In genomic region chr22:48576333-48577013, GRCh38 we compare ENCODE assay signal across 9 cellular contexts.
DNase-seq lines count a peak whose midpoint lies in the region; ATAC-seq and TF ChIP-seq lines count a peak whose summit lies in the region.
"Had no signal": no experiment of that assay in that cellular context is flagged by ENCODE, and none has a peak within 500 bp of the region (broad histone marks: within the 10 kb centered on the region; RNA-seq: fewer than 3 reads in every experiment).

No MANE protein-coding gene starts in this region.

- H3K9me3 ChIP-seq in iPS-18c (ENCODE audit: control insufficient read depth, insufficient read depth, low read length), result no peaks in the 10 kb centered on the region

- H3K27me3 Mint-ChIP-seq in stimulated activated naive B cell treated with anti-CD40 and anti-IgM and Interleukin-4, amounts not matched to agents 10 μg/mL and 1 μg/mL and 100 μg/mL, for 72 hours, result peaks cover 46 to 50% of the 10 kb centered on the region in 2 donors

- peaks cover 8 to 11% of the 10 kb centered on the region in 2 donors for H3K9me3 Mint-ChIP-seq in stimulated activated naive B cell treated with anti-CD40 and anti-IgM and Interleukin-4, amounts not matched to agents 10 μg/mL and 1 μg/mL and 100 μg/mL, for 72 hours

- H3K27ac Mint-ChIP-seq in stimulated activated naive B cell treated with anti-CD40 and anti-IgM and Interleukin-4, amounts not matched to agents 10 μg/mL and 1 μg/mL and 100 μg/mL, for 72 hours, result no peak overlapping the region

- DNase-seq in HFF-Myc (ENCODE audit: extremely low read depth, low read depth) (no peak), SKM-1 (lab: John Stamatoyannopoulos, UW; ENCODE audit: unreplicated experiment) (no peak), erythroblast (lab: John Stamatoyannopoulos, UW) (no peak)
- no peak for DNase-seq in stimulated activated naive B cell treated with anti-CD40 and anti-IgM and Interleukin-4, amounts not matched to agents 10 μg/mL and 1 μg/mL and 100 μg/mL, for 72 hours
- no peak for DNase-seq in effector CD4-positive, alpha-beta T cell
- DNase-seq: activated CD8-positive, alpha-beta memory T cell treated with anti-CD3 and anti-CD28 coated beads for 24 hours had no signal

- H3K36me3 Mint-ChIP-seq in stimulated activated naive B cell treated with anti-CD40 and anti-IgM and Interleukin-4, amounts not matched to agents 10 μg/mL and 1 μg/mL and 100 μg/mL, for 72 hours, result peaks cover 2 to 6% of the 10 kb centered on the region in 2 donors

- no peak for TF ChIP-seq POLR2A in erythroblast (IDR thresholded peaks at IDR 0.05; ENCODE audit: low read length)

- H3K4me3 ChIP-seq in HFF-Myc (replicated peaks; ENCODE audit: low read depth, low read length), result no peak overlapping the region
- H3K4me3 ChIP-seq in iPS-18c (ENCODE audit: insufficient read depth, low read depth, low read length), result peak overlapping the region; percentile 58
- H3K4me3 ChIP-seq: K562 had no signal

- ATAC-seq in SK-N-SH treated with all-trans-retinoic acid at 6 μM for 48 hours, result peak; percentile 59
- peak; percentile 45 to 50 for ATAC-seq in stimulated activated naive B cell treated with anti-CD40 and anti-IgM and Interleukin-4, amounts not matched to agents 10 μg/mL and 1 μg/mL and 100 μg/mL, for 72 hours (replicated peaks)
- ATAC-seq: K562 had no signal

- H3K4me3 Mint-ChIP-seq in stimulated activated naive B cell treated with anti-CD40 and anti-IgM and Interleukin-4, amounts not matched to agents 10 μg/mL and 1 μg/mL and 100 μg/mL, for 72 hours, result no peak overlapping the region

- peak; percentile 12 for TF ChIP-seq CTCF in HFF-Myc (IDR thresholded peaks at IDR 0.05; ENCODE audit: low read depth, low read length, missing control alignments)

- peaks cover 0 to 1% of the 10 kb centered on the region in 2 donors for H3K4me1 Mint-ChIP-seq in stimulated activated naive B cell treated with anti-CD40 and anti-IgM and Interleukin-4, amounts not matched to agents 10 μg/mL and 1 μg/mL and 100 μg/mL, for 72 hours

TF ChIP-seq in SK-N-SH treated with all-trans-retinoic acid at 6 μM for 48 hours, 23 proteins besides CTCF, POLR2A, EP300 and RAD21:
- no peak for TF ChIP-seq SNAI2 (CRISPR knock-in tag; IDR thresholded peaks at IDR 0.05)
- no peak for TF ChIP-seq CSRNP3 (CRISPR knock-in tag; IDR thresholded peaks at IDR 0.05)
- TF ChIP-seq ZC3H10 (CRISPR knock-in tag; IDR thresholded peaks at IDR 0.05), result no peak
- no peak for TF ChIP-seq CSDC2 (CRISPR knock-in tag; IDR thresholded peaks at IDR 0.05)
- no peak for TF ChIP-seq GLIS3 (CRISPR knock-in tag; IDR thresholded peaks at IDR 0.05)
- TF ChIP-seq TCF4 (CRISPR knock-in tag; IDR thresholded peaks at IDR 0.05; ENCODE audit: borderline replicate concordance), result no peak
- TF ChIP-seq TSHZ2 (CRISPR knock-in tag; IDR thresholded peaks at IDR 0.05), result no peak
- TF ChIP-seq RARB (CRISPR knock-in tag; IDR thresholded peaks at IDR 0.05), result no peak
- no peak for TF ChIP-seq ESRRG (CRISPR knock-in tag; IDR thresholded peaks at IDR 0.05)
- TF ChIP-seq OSR1 (CRISPR knock-in tag; IDR thresholded peaks at IDR 0.05), result no peak
- no peak for TF ChIP-seq PATZ1 (CRISPR knock-in tag; IDR thresholded peaks at IDR 0.05; ENCODE audit: borderline replicate concordance)
- no peak for TF ChIP-seq ZNF70 (CRISPR knock-in tag; IDR thresholded peaks at IDR 0.05)
- TF ChIP-seq BACH2 (CRISPR knock-in tag; IDR thresholded peaks at IDR 0.05; ENCODE audit: borderline replicate concordance), result no peak
